8 cellular contexts compared by ENCODE assay signal in genomic region chr20:49750611-49751396, GRCh38. TPM values are rescaled to one million over a fixed set of nuclear protein-coding genes. Genes with fewer than 3 reads are reported as not detected.
DNase-seq lines count a peak whose midpoint lies in the region; ATAC-seq and TF ChIP-seq lines count a peak whose summit lies in the region.

No MANE protein-coding gene starts in this region.

- H3K4me1 Mint-ChIP-seq in activated T-helper 17 cell treated with anti-CD3 and anti-CD28 coated beads, Interleukin-2, amount 50 U/mL, for 72 hours = no peaks in the 10 kb centered on the region

- DNase-seq in ovary (no peak), NCI-H526 treated with DMSO at 0.1 percent for 48 hours (lab: John Stamatoyannopoulos, UW) (no peak), trophoblast cell (no peak), putamen (ENCODE audit: low spot score) (no peak)

- no peak overlapping the region for H3K18ac ChIP-seq in trophoblast cell (ENCODE audit: low read length)

- no peak overlapping the region for H4K91ac ChIP-seq in trophoblast cell (ENCODE audit: low read depth, low read length)

- H3K9me3 ChIP-seq in BLaER1 (no peaks in the 10 kb centered on the region), ovary (no peaks in the 10 kb centered on the region), trophoblast cell (ENCODE audit: insufficient read depth, low read depth, low read length) (no peaks in the 10 kb centered on the region)

- H3K36me3 ChIP-seq in BLaER1 = no peaks in the 10 kb centered on the region
- no peaks in the 10 kb centered on the region for H3K36me3 ChIP-seq in ovary
- H3K36me3 ChIP-seq in trophoblast cell (ENCODE audit: control insufficient read depth in 1 of 2, insufficient read depth in 2 of 2, low read length in 2 of 2) = no peaks in the 10 kb centered on the region

- H4K8ac ChIP-seq in trophoblast cell (ENCODE audit: low read depth, low read length) = no peak overlapping the region

- no peak overlapping the region for H3K14ac ChIP-seq in trophoblast cell (ENCODE audit: low read length)

- intact Hi-C loops in ovary (cut with DNase I) = no loop called here

- WGBS in ovary, 3 donors = 42 to 55% (median 43%) methylated on average over 12 of the region's 12 CpGs
- no CpG with 5 or more reads among the region's 12 CpGs for WGBS in trophoblast cell (ENCODE audit: extremely low coverage, insufficient coverage, insufficient read length)

- TF ChIP-seq CTCF in ovary (IDR thresholded peaks at IDR 0.05) = no peak

- H3K27ac ChIP-seq in BLaER1 = no peak overlapping the region
- H3K27ac ChIP-seq in ovary = no peak overlapping the region
- H3K27ac ChIP-seq in trophoblast cell (ENCODE audit: low read depth, low read length) = no peak overlapping the region

- TF ChIP-seq POLR2A in ovary (IDR thresholded peaks at IDR 0.05) = no peak

- H2AK5ac ChIP-seq in trophoblast cell (ENCODE audit: low read length) = no peak overlapping the region

- no peak overlapping the region for H4K12ac ChIP-seq in trophoblast cell (ENCODE audit: low read depth, low read length)

- H3K9ac ChIP-seq in BLaER1 = no peak overlapping the region
- H3K9ac ChIP-seq in trophoblast cell (ENCODE audit: low read length) = no peak overlapping the region

- no peaks in the 10 kb centered on the region for H3K79me2 ChIP-seq in trophoblast cell (ENCODE audit: control insufficient read depth, insufficient read depth, low read length, poor library complexity)

- no peak overlapping the region for H3K4ac ChIP-seq in trophoblast cell (ENCODE audit: low read depth, low read length)

- ATAC-seq in GM19035 (IDR thresholded peaks at IDR 0.05; ENCODE audit: unreplicated experiment) (peak; percentile 65), HG03095 (IDR thresholded peaks at IDR 0.05; ENCODE audit: unreplicated experiment) (peak; percentile 65)
- peak; percentile 64 for ATAC-seq in activated T-helper 17 cell treated with anti-CD3 and anti-CD28 coated beads, Interleukin-2, amount 50 U/mL, for 72 hours (replicated peaks)

- H3K79me1 ChIP-seq in trophoblast cell (ENCODE audit: low read length) = peaks cover 4% of the 10 kb centered on the region

- TF ChIP-seq EP300 in ovary (IDR thresholded peaks at IDR 0.05) = no peak

- no peak overlapping the region for H3K4me3 Mint-ChIP-seq in activated T-helper 17 cell treated with anti-CD3 and anti-CD28 coated beads, Interleukin-2, amount 50 U/mL, for 72 hours

- no peaks in the 10 kb centered on the region for H3K36me3 Mint-ChIP-seq in activated T-helper 17 cell treated with anti-CD3 and anti-CD28 coated beads, Interleukin-2, amount 50 U/mL, for 72 hours (ENCODE audit: low read depth)

- no peak overlapping the region for H2BK5ac ChIP-seq in trophoblast cell (ENCODE audit: low read depth, low read length, poor library complexity)

- H3K4me3 ChIP-seq in BLaER1 = no peak overlapping the region
- no peak overlapping the region for H3K4me3 ChIP-seq in ovary
- H3K4me3 ChIP-seq in trophoblast cell (ENCODE audit: low read depth, low read length) = no peak overlapping the region

- H3K27me3 Mint-ChIP-seq in activated T-helper 17 cell treated with anti-CD3 and anti-CD28 coated beads, Interleukin-2, amount 50 U/mL, for 72 hours = peaks cover 11% of the 10 kb centered on the region

- H2BK12ac ChIP-seq in trophoblast cell (ENCODE audit: low read length) = no peak overlapping the region

- H3K23ac ChIP-seq in trophoblast cell (ENCODE audit: low read length) = no peak overlapping the region

- H3K4me2 ChIP-seq in BLaER1 (peak overlapping the region; percentile 21), trophoblast cell (ENCODE audit: low read length) (no peak overlapping the region)

- no peak overlapping the region for H2BK120ac ChIP-seq in trophoblast cell (ENCODE audit: insufficient read depth, low read length, poor library complexity)

- H4K20me1 ChIP-seq in BLaER1 = no peaks in the 10 kb centered on the region

- H3K9me3 Mint-ChIP-seq in activated T-helper 17 cell treated with anti-CD3 and anti-CD28 coated beads, Interleukin-2, amount 50 U/mL, for 72 hours = no peaks in the 10 kb centered on the region

- H3K4me1 ChIP-seq in BLaER1 (peaks cover 25% of the 10 kb centered on the region), ovary (ENCODE audit: insufficient read depth) (peaks cover 7% of the 10 kb centered on the region), trophoblast cell (ENCODE audit: control insufficient read depth in 1 of 2, insufficient read depth in 2 of 2, low read length in 2 of 2) (peaks cover 4 to 7% of the 10 kb centered on the region in 2 experiments)

- no peak overlapping the region for H2AFZ ChIP-seq in trophoblast cell (ENCODE audit: insufficient read depth, low read length, poor library complexity)

- H3K27ac Mint-ChIP-seq in activated T-helper 17 cell treated with anti-CD3 and anti-CD28 coated beads, Interleukin-2, amount 50 U/mL, for 72 hours = peak overlapping the region; percentile 2

- H3K27me3 ChIP-seq in BLaER1 (no peaks in the 10 kb centered on the region), ovary (no peaks in the 10 kb centered on the region), trophoblast cell (ENCODE audit: insufficient read depth, low read length) (no peaks in the 10 kb centered on the region)

RNA-seq across cellular contexts. Expression of gene B4GALT5, which starts 37.1 kb away (rescaled TPM):
- 10 to 100 TPM; 19.5 to 25.8 TPM for total RNA-seq in activated T-helper 17 cell treated with anti-CD3 and anti-CD28 coated beads, Interleukin-2, amount 50 U/mL, for 72 hours
- 10 to 100 TPM; 19.0 to 53.6 (median 37.7) TPM for total RNA-seq in ovary
- polyA plus RNA-seq in ovary = 10 to 100 TPM; 22.2 to 50.9 TPM
- 38.1 and 39.6 TPM in 2 replicates for polyA plus RNA-seq in trophoblast cell (2013)
